In genomic region chr15:41490355-41490754, GRCh38 we compare ENCODE assay signal across 8 cellular contexts. TPM values are rescaled to one million over a fixed set of nuclear protein-coding genes. Genes with fewer than 3 reads are reported as not detected.
DNase-seq lines count a peak whose midpoint lies in the region; ATAC-seq and TF ChIP-seq lines count a peak whose summit lies in the region.

No MANE protein-coding gene starts in this region.

- TF ChIP-seq CTCF in mesothelial cell of epicardium (IDR thresholded peaks at IDR 0.05; ENCODE audit: unreplicated experiment), result no peak

- ATAC-seq in HG03432 (IDR thresholded peaks at IDR 0.05; ENCODE audit: unreplicated experiment), result peak; percentile 22
- peak; percentile 70 to 74 for ATAC-seq in activated T-cell treated with anti-CD3 and anti-CD28 coated beads, Interleukin-2, amount 50 U/mL, for 72 hours (replicated peaks in 1 of 2)
- ATAC-seq in HG03378 (IDR thresholded peaks at IDR 0.05; ENCODE audit: unreplicated experiment), result no peak
- ATAC-seq in left cardiac atrium, result no peak

- no peak overlapping the region for H2BK120ac ChIP-seq in mesenchymal stem cell (ENCODE audit: low read depth, low read length)

- H3K4me1 ChIP-seq in mesenchymal stem cell (ENCODE audit: control insufficient read depth, insufficient read depth, low read depth, low read length), result peaks cover 53% of the 10 kb centered on the region

- peak overlapping the region in 1 of 2 experiments; percentile 19 for H3K18ac ChIP-seq in mesenchymal stem cell (ENCODE audit: low read depth in 1 of 2, low read length in 2 of 2)

- H3K14ac ChIP-seq in mesenchymal stem cell (ENCODE audit: low read length in 2 of 2), result no peak overlapping the region

- WGBS in mesenchymal stem cell, result 13% methylated on average over 3 of the region's 4 CpGs

- H2BK12ac ChIP-seq in mesenchymal stem cell (ENCODE audit: low read length in 2 of 2), result no peak overlapping the region

- peaks cover 0 to 2% of the 10 kb centered on the region in 2 donors for H3K9me3 Mint-ChIP-seq in activated T-cell treated with anti-CD3 and anti-CD28 coated beads, Interleukin-2, amount 50 U/mL, for 72 hours
- no peaks in the 10 kb centered on the region for H3K9me3 Mint-ChIP-seq in mesothelial cell of epicardium

- H3K79me1 ChIP-seq in mesenchymal stem cell (replicated peaks; ENCODE audit: low read length, poor library complexity, severe bottlenecking), result no peaks in the 10 kb centered on the region

- no peak overlapping the region for H3K4me3 ChIP-seq in mesenchymal stem cell (ENCODE audit: insufficient read depth in 1 of 2, low read depth in 1 of 2, low read length in 2 of 2)

- H3K4me1 Mint-ChIP-seq in activated T-cell treated with anti-CD3 and anti-CD28 coated beads, Interleukin-2, amount 50 U/mL, for 72 hours (ENCODE audit: low read depth), result peaks cover 64% of the 10 kb centered on the region
- peaks cover 10% of the 10 kb centered on the region for H3K4me1 Mint-ChIP-seq in mesothelial cell of epicardium

- H2BK5ac ChIP-seq in mesenchymal stem cell (ENCODE audit: low read depth, low read length, poor library complexity, severe bottlenecking), result no peak overlapping the region

- H4K8ac ChIP-seq in mesenchymal stem cell (ENCODE audit: low read length), result no peak overlapping the region

- H3K36me3 Mint-ChIP-seq in activated T-cell treated with anti-CD3 and anti-CD28 coated beads, Interleukin-2, amount 50 U/mL, for 72 hours (ENCODE audit: insufficient read depth in 2 of 2), result peaks cover 1 to 6% of the 10 kb centered on the region in 2 donors
- no peaks in the 10 kb centered on the region for H3K36me3 Mint-ChIP-seq in mesothelial cell of epicardium

- no peak overlapping the region for H3K9ac ChIP-seq in mesenchymal stem cell (ENCODE audit: low read length)

- no peak overlapping the region for H4K91ac ChIP-seq in mesenchymal stem cell (ENCODE audit: low read length)

- peak overlapping the region; percentile 23 to 44 for H3K4me3 Mint-ChIP-seq in activated T-cell treated with anti-CD3 and anti-CD28 coated beads, Interleukin-2, amount 50 U/mL, for 72 hours
- H3K4me3 Mint-ChIP-seq in mesothelial cell of epicardium, result no peak overlapping the region

- H2BK15ac ChIP-seq in mesenchymal stem cell (ENCODE audit: low read depth, poor library complexity, severe bottlenecking), result no peak overlapping the region

- peak; percentile 95 for DNase-seq in EH (ENCODE audit: low read depth)
- peak; percentile 69 to 74 for DNase-seq in activated T-cell treated with anti-CD3 and anti-CD28 coated beads, Interleukin-2, amount 50 U/mL, for 72 hours
- peak; percentile 98 for DNase-seq in mesenchymal stem cell
- DNase-seq in mesothelial cell of epicardium (ENCODE audit: low spot score in 2 of 2, unreplicated experiment in 2 of 2), result no peak
- DNase-seq in left cardiac atrium, result no peak
- DNase-seq in cerebellar nuclear complex (lab: John Stamatoyannopoulos, UW), result no peak

- H2AK5ac ChIP-seq in mesenchymal stem cell (ENCODE audit: low read length, severe bottlenecking), result no peak overlapping the region

- H3K23ac ChIP-seq in mesenchymal stem cell (ENCODE audit: low read length in 2 of 2), result no peak overlapping the region

- peaks cover 0 to 11% of the 10 kb centered on the region in 2 experiments for H3K36me3 ChIP-seq in mesenchymal stem cell (ENCODE audit: control insufficient read depth in 1 of 2, insufficient read depth in 2 of 2, low read depth in 1 of 2, low read length in 2 of 2)

- peaks cover 7 to 32% of the 10 kb centered on the region in 2 experiments for H3K27me3 ChIP-seq in mesenchymal stem cell (ENCODE audit: control insufficient read depth in 1 of 2, insufficient read depth in 1 of 2, low read length in 2 of 2)

- H3K4me2 ChIP-seq in mesenchymal stem cell (ENCODE audit: low read length, poor library complexity, severe bottlenecking), result no peak overlapping the region

- peaks cover 27% of the 10 kb centered on the region for H3K27me3 Mint-ChIP-seq in activated T-cell treated with anti-CD3 and anti-CD28 coated beads, Interleukin-2, amount 50 U/mL, for 72 hours (ENCODE audit: low read depth)
- H3K27me3 Mint-ChIP-seq in mesothelial cell of epicardium (ENCODE audit: low read depth), result peaks cover 38% of the 10 kb centered on the region

- no peak overlapping the region for H3K4ac ChIP-seq in mesenchymal stem cell (ENCODE audit: low read depth in 1 of 2, low read length in 2 of 2)

- H2AFZ ChIP-seq in mesenchymal stem cell (ENCODE audit: low read depth, low read length), result no peak overlapping the region

- no peak overlapping the region for H3K27ac ChIP-seq in mesenchymal stem cell (ENCODE audit: low read length, poor library complexity, severe bottlenecking)

- H3K27ac Mint-ChIP-seq in activated T-cell treated with anti-CD3 and anti-CD28 coated beads, Interleukin-2, amount 50 U/mL, for 72 hours, result peak overlapping the region; percentile 5
- H3K27ac Mint-ChIP-seq in mesothelial cell of epicardium, result no peak overlapping the region

- intact Hi-C loops in left cardiac atrium (cut with DNase I), result no loop called here

- no peaks in the 10 kb centered on the region for H3K9me3 ChIP-seq in mesenchymal stem cell (ENCODE audit: control insufficient read depth, low read length)

RNA-seq across cellular contexts. Expression of gene ITPKA, which starts 3.3 kb away (rescaled TPM):
- total RNA-seq in activated T-cell treated with anti-CD3 and anti-CD28 coated beads, Interleukin-2, amount 50 U/mL, for 72 hours, result 10 to 100 TPM; 12.9 to 14.9 TPM
- 0.37 TPM for polyA plus RNA-seq in mesenchymal stem cell (2013, experiment 1 of 2)
- polyA plus RNA-seq in mesenchymal stem cell (2013, experiment 2 of 2), result 0.33 TPM
- total RNA-seq in mesothelial cell of epicardium, result 0.55 to 0.80 TPM (median 0.79 TPM) in 3 replicates
- 1 to 10 TPM in 1 of 2 donors, under 1 TPM in 1; 0.71 to 1.6 TPM for total RNA-seq in left cardiac atrium

RNA-seq across cellular contexts. Expression of gene LTK, which starts 23.3 kb away (rescaled TPM):
- total RNA-seq in activated T-cell treated with anti-CD3 and anti-CD28 coated beads, Interleukin-2, amount 50 U/mL, for 72 hours, result 1 to 10 TPM in 1 of 2 donors, under 1 TPM in 1; 0.72 to 1.7 TPM
- 0.26 TPM for polyA plus RNA-seq in mesenchymal stem cell (2013, experiment 1 of 2)
- polyA plus RNA-seq in mesenchymal stem cell (2013, experiment 2 of 2), result 0.22 TPM
- 0.91 to 1.2 TPM (median 1.0 TPM) in 3 replicates for total RNA-seq in mesothelial cell of epicardium
- total RNA-seq in left cardiac atrium, result under 1 TPM; 0.50 to 0.68 TPM

RNA-seq across cellular contexts. Expression of gene RPAP1, which starts 53.7 kb away (rescaled TPM):
- total RNA-seq in activated T-cell treated with anti-CD3 and anti-CD28 coated beads, Interleukin-2, amount 50 U/mL, for 72 hours, result 10 to 100 TPM; 43.5 to 48.5 TPM
- 17.6 TPM for polyA plus RNA-seq in mesenchymal stem cell (2013, experiment 1 of 2)
- polyA plus RNA-seq in mesenchymal stem cell (2013, experiment 2 of 2), result 15.0 TPM
- total RNA-seq in mesothelial cell of epicardium, result 54.0 to 65.5 TPM (median 54.8 TPM) in 3 replicates
- total RNA-seq in left cardiac atrium, result 10 to 100 TPM; 18.3 to 20.1 TPM

Comparison
In these comparisons a context has a peak if more than half of its experiments do, and no peak if none do; other contexts are left out.
1. DNase-seq: peak in EH (single experiment), activated T-cell treated with anti-CD3 and anti-CD28 coated beads, Interleukin-2, amount 50 U/mL, for 72 hours (2 of 2) and mesenchymal stem cell (single experiment); none in mesothelial cell of epicardium (0 of 2), left cardiac atrium (single experiment) and cerebellar nuclear complex (0 of 2).
2. ATAC-seq: peak in HG03432 (single experiment) and activated T-cell treated with anti-CD3 and anti-CD28 coated beads, Interleukin-2, amount 50 U/mL, for 72 hours (2 of 2); none in HG03378 (single experiment) and left cardiac atrium (0 of 2).